In the genomic region with DNA sequence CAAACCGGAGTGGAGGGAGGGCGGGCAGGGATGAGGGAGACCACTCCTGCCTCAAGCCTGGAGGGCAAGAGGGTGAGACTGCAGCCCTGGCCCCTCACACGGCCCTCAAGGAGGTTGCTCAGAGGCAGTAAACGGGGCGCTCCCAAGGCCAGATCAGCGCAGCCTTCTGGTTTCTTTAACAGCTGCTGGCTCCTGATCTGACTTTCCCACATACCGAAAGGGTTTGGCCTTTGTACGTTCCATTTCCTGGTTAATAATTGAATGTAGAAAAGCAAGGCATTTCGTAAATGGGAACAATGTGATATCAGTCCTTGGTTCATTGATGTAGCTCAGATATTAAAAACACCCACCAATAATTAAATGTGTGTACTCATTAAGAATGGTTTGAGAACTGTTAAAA, we compare ENCODE assay signal across 20 cellular contexts.
A peak's percentile ranks its signal among the peaks of the same experiment; 100 is the strongest.
DNase-seq lines count a peak whose midpoint lies in the region; ATAC-seq and TF ChIP-seq lines count a peak whose summit lies in the region.
"Had no signal": no experiment of that assay in that cellular context is flagged by ENCODE, and none has a peak within 500 bp of the region (broad histone marks: within the 10 kb centered on the region; RNA-seq: fewer than 3 reads in every experiment).

No MANE protein-coding gene starts in this region.

- TF ChIP-seq CTCF in WTC11 (IDR thresholded peaks at IDR 0.05) (no peak), stomach (IDR thresholded peaks at IDR 0.05) (no peak)

- TF ChIP-seq POLR2A in stomach (IDR thresholded peaks at IDR 0.05) = no peak

- no peak for DNase-seq in activated CD4-positive, alpha-beta memory T cell treated with anti-CD3 and anti-CD28 coated beads, Interleukin-2, amount 10 ng/mL, durations not matched to agents 7 days and 5 days
- no peak for DNase-seq in activated CD4-positive, alpha-beta memory T cell treated with anti-CD3 and anti-CD28 coated beads for 36 hours
- DNase-seq in WTC11 (ENCODE audit: low spot score) = no peak
- DNase-seq in stomach = peak; percentile 50
- no peak for DNase-seq in stimulated activated CD4-positive, alpha-beta T cell treated with anti-CD3 and anti-CD28 coated beads, Interleukin-2, amount 100 ng/mL, for 24 hours
- no peak for DNase-seq in OCI-M2 (lab: John Stamatoyannopoulos, UW; ENCODE audit: unreplicated experiment)
- DNase-seq in foreskin melanocyte = no peak
- DNase-seq: 8988T; activated naive CD4-positive, alpha-beta T cell; aorta; EL; left cardiac atrium; NCI-H1417; NK-92 treated with Interleukin-12 subunit alpha and Interleukin-12 subunit beta, amount 100 ng/mL, for 24 hours; stimulated activated naive CD4-positive, alpha-beta T cell had no signal

- WGBS in stomach, 5 donors = 39 to 56% (median 44%) methylated on average over 9 of the region's 9 CpGs

- H3K4me1 Mint-ChIP-seq in activated CD4-positive, alpha-beta memory T cell treated with anti-CD3 and anti-CD28 coated beads, Interleukin-2, amount 10 ng/mL, durations not matched to agents 7 days and 5 days = peaks cover 32% of the 10 kb centered on the region
- H3K4me1 Mint-ChIP-seq in activated CD4-positive, alpha-beta memory T cell treated with anti-CD3 and anti-CD28 coated beads for 36 hours (ENCODE audit: low read depth) = peaks cover 24% of the 10 kb centered on the region
- H3K4me1 Mint-ChIP-seq in WTC11 = peaks cover 84% of the 10 kb centered on the region

- H3K4me3 Mint-ChIP-seq in activated CD4-positive, alpha-beta memory T cell treated with anti-CD3 and anti-CD28 coated beads, Interleukin-2, amount 10 ng/mL, durations not matched to agents 7 days and 5 days = no peak overlapping the region
- no peak overlapping the region for H3K4me3 Mint-ChIP-seq in activated CD4-positive, alpha-beta memory T cell treated with anti-CD3 and anti-CD28 coated beads for 36 hours
- no peak overlapping the region for H3K4me3 Mint-ChIP-seq in WTC11
- H3K4me3 Mint-ChIP-seq: type B pancreatic cell had no signal

- peak overlapping the region; percentile 54 for H3K27ac Mint-ChIP-seq in activated CD4-positive, alpha-beta memory T cell treated with anti-CD3 and anti-CD28 coated beads, Interleukin-2, amount 10 ng/mL, durations not matched to agents 7 days and 5 days
- no peak overlapping the region for H3K27ac Mint-ChIP-seq in activated CD4-positive, alpha-beta memory T cell treated with anti-CD3 and anti-CD28 coated beads for 36 hours
- H3K27ac Mint-ChIP-seq in WTC11 = peak overlapping the region; percentile 72; the same call in 1 of the 2 replicates
- H3K27ac Mint-ChIP-seq: CD8-positive, alpha-beta T cell; type B pancreatic cell had no signal

- H3K9me3 ChIP-seq in stomach = no peaks in the 10 kb centered on the region
- H3K9me3 ChIP-seq: prostate gland had no signal

- H3K27ac ChIP-seq in layer of hippocampus (ENCODE audit: low read depth, low read length) (peak overlapping the region; percentile 16), stomach (peak overlapping the region in 4 of 5 donors; percentile 31 to 69 (median 46))
- H3K27ac ChIP-seq: coronary artery, prostate gland had no signal

- peaks cover 0 to 36% (median 8%) of the 10 kb centered on the region in 4 donors for H3K4me1 ChIP-seq in stomach
- H3K4me1 ChIP-seq: prostate gland had no signal

- intact Hi-C loops in activated CD4-positive, alpha-beta memory T cell treated with anti-CD3 and anti-CD28 coated beads for 36 hours (cut with micrococcal nuclease) = loop anchor here (1.0 to 10.0 kb wide), 3 partner anchors 11 to 532 kb away; a partner anchor contains a TSS
- intact Hi-C loops in stomach (cut with DNase I; ENCODE audit: low total_unique reads) = loop anchor here (10.0 kb wide), 2 partner anchors 602 to 862 kb away; no protein-coding TSS in a partner anchor

- peak; percentile 7; the same call in 1 of the 2 replicates for ATAC-seq in WTC11
- ATAC-seq: CD8-positive, alpha-beta T cell; left cardiac atrium had no signal

- peaks cover 0 to 9% (median 0%) of the 10 kb centered on the region in 4 donors for H3K36me3 ChIP-seq in stomach
- H3K36me3 ChIP-seq: prostate gland had no signal

- no peak overlapping the region for H3K4me3 ChIP-seq in stomach
- H3K4me3 ChIP-seq: coronary artery, prostate gland had no signal

- POLR2A ChIA-PET in activated CD4-positive, alpha-beta memory T cell treated with anti-CD3 and anti-CD28 coated beads, Interleukin-2, amount 10 ng/mL, durations not matched to agents 7 days and 5 days (lab: Charles Lee) = interaction anchor here (1.0 kb wide), 1 partner anchor 70 kb away, joined by 3 read pairs; no protein-coding TSS in a partner anchor
- POLR2A ChIA-PET in activated CD4-positive, alpha-beta memory T cell treated with anti-CD3 and anti-CD28 coated beads for 36 hours (lab: Charles Lee) = no interaction called here
- POLR2A ChIA-PET in WTC11 (lab: Charles Lee) = interaction anchor here (0.6 kb wide), 1 partner anchor 9 kb away, joined by 3 read pairs; no protein-coding TSS in a partner anchor

- CTCF ChIA-PET in activated CD4-positive, alpha-beta memory T cell treated with anti-CD3 and anti-CD28 coated beads, Interleukin-2, amount 10 ng/mL, durations not matched to agents 7 days and 5 days (lab: Charles Lee) = interaction anchor here (1.1 to 6.0 kb wide), 2 partner anchors 603 to 860 kb away, joined by 3 to 39 read pairs; no protein-coding TSS in a partner anchor
- CTCF ChIA-PET in activated CD4-positive, alpha-beta memory T cell treated with anti-CD3 and anti-CD28 coated beads for 36 hours (lab: Charles Lee) = interaction anchor here (0.6 to 4.5 kb wide), 3 partner anchors 601 to 861 kb away, joined by 3 to 27 read pairs (median 11); no protein-coding TSS in a partner anchor
- CTCF ChIA-PET in WTC11 (lab: Charles Lee) = interaction anchor here (2.0 kb wide), 1 partner anchor 121 kb away, joined by 5 read pairs; no protein-coding TSS in a partner anchor

- H3K36me3 Mint-ChIP-seq in activated CD4-positive, alpha-beta memory T cell treated with anti-CD3 and anti-CD28 coated beads, Interleukin-2, amount 10 ng/mL, durations not matched to agents 7 days and 5 days (ENCODE audit: low read depth) = no peaks in the 10 kb centered on the region
- H3K36me3 Mint-ChIP-seq in activated CD4-positive, alpha-beta memory T cell treated with anti-CD3 and anti-CD28 coated beads for 36 hours = no peaks in the 10 kb centered on the region
- no peaks in the 10 kb centered on the region for H3K36me3 Mint-ChIP-seq in WTC11

- H3K9me3 Mint-ChIP-seq in activated CD4-positive, alpha-beta memory T cell treated with anti-CD3 and anti-CD28 coated beads, Interleukin-2, amount 10 ng/mL, durations not matched to agents 7 days and 5 days = no peaks in the 10 kb centered on the region
- H3K9me3 Mint-ChIP-seq in activated CD4-positive, alpha-beta memory T cell treated with anti-CD3 and anti-CD28 coated beads for 36 hours = no peaks in the 10 kb centered on the region
- H3K9me3 Mint-ChIP-seq in WTC11 = no peaks in the 10 kb centered on the region
- H3K9me3 Mint-ChIP-seq: CD8-positive, alpha-beta T cell; type B pancreatic cell had no signal

- peaks cover 9% of the 10 kb centered on the region for H3K27me3 Mint-ChIP-seq in activated CD4-positive, alpha-beta memory T cell treated with anti-CD3 and anti-CD28 coated beads, Interleukin-2, amount 10 ng/mL, durations not matched to agents 7 days and 5 days
- peaks cover 12% of the 10 kb centered on the region for H3K27me3 Mint-ChIP-seq in activated CD4-positive, alpha-beta memory T cell treated with anti-CD3 and anti-CD28 coated beads for 36 hours
- no peaks in the 10 kb centered on the region for H3K27me3 Mint-ChIP-seq in WTC11 (ENCODE audit: low read depth)
- H3K27me3 Mint-ChIP-seq: type B pancreatic cell had no signal

- no peak for TF ChIP-seq EP300 in stomach (IDR thresholded peaks at IDR 0.05)

- no peaks in the 10 kb centered on the region for H3K27me3 ChIP-seq in layer of hippocampus (ENCODE audit: control insufficient read depth, insufficient read depth, low read length)
- no peaks in the 10 kb centered on the region for H3K27me3 ChIP-seq in stomach

TF ChIP-seq in WTC11, 78 proteins besides CTCF, POLR2A, EP300 and RAD21 (continues in another document):
- TF ChIP-seq, protein P1, sequence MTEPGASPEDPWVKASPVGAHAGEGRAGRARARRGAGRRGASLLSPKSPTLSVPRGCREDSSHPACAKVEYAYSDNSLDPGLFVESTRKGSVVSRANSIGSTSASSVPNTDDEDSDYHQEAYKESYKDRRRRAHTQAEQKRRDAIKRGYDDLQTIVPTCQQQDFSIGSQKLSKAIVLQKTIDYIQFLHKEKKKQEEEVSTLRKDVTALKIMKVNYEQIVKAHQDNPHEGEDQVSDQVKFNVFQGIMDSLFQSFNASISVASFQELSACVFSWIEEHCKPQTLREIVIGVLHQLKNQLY (CRISPR knock-in tag; IDR thresholded peaks at IDR 0.05) = no peak
- TF ChIP-seq, protein P2, sequence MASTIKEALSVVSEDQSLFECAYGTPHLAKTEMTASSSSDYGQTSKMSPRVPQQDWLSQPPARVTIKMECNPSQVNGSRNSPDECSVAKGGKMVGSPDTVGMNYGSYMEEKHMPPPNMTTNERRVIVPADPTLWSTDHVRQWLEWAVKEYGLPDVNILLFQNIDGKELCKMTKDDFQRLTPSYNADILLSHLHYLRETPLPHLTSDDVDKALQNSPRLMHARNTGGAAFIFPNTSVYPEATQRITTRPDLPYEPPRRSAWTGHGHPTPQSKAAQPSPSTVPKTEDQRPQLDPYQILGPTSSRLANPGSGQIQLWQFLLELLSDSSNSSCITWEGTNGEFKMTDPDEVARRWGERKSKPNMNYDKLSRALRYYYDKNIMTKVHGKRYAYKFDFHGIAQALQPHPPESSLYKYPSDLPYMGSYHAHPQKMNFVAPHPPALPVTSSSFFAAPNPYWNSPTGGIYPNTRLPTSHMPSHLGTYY (CRISPR knock-in tag; IDR thresholded peaks at IDR 0.05) = no peak
- TF ChIP-seq FOXJ3 (CRISPR knock-in tag; IDR thresholded peaks at IDR 0.05; ENCODE audit: borderline replicate concordance) = no peak
- no peak for TF ChIP-seq NR1H2 (CRISPR knock-in tag; IDR thresholded peaks at IDR 0.05)
- TF ChIP-seq, protein P3, sequence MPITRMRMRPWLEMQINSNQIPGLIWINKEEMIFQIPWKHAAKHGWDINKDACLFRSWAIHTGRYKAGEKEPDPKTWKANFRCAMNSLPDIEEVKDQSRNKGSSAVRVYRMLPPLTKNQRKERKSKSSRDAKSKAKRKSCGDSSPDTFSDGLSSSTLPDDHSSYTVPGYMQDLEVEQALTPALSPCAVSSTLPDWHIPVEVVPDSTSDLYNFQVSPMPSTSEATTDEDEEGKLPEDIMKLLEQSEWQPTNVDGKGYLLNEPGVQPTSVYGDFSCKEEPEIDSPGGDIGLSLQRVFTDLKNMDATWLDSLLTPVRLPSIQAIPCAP (CRISPR knock-in tag; IDR thresholded peaks at IDR 0.05) = no peak
- TF ChIP-seq HMGA2 (CRISPR knock-in tag; IDR thresholded peaks at IDR 0.05) = no peak
- TF ChIP-seq, protein P4, sequence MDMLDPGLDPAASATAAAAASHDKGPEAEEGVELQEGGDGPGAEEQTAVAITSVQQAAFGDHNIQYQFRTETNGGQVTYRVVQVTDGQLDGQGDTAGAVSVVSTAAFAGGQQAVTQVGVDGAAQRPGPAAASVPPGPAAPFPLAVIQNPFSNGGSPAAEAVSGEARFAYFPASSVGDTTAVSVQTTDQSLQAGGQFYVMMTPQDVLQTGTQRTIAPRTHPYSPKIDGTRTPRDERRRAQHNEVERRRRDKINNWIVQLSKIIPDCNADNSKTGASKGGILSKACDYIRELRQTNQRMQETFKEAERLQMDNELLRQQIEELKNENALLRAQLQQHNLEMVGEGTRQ (CRISPR knock-in tag; IDR thresholded peaks at IDR 0.05) = no peak
